ENCODE assay signal across 10 cellular contexts in the genomic region with DNA sequence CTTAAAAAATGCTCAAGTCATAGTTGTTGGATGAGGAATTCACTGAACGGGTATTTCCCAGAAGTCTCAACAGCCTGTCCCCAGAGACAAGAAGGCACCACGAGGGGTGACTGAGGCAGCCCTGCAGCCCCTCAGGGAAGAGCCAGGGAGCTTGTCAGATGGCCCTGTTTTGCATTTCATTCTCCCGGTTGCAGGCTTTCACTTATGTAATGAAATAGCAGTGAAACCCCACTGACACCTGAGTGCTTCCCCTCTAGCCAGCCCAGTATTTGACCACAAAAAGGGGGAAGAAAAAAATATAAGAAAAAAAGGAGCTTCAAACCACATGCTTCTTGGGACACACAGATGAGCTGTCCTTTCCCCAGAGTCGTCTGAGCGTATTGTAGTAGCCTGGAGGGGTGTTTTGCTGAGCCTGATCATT.
DNase-seq lines count a peak whose midpoint lies in the region; ATAC-seq lines count a peak whose summit lies in the region.
"Had no signal": no experiment of that assay in that cellular context is flagged by ENCODE, and none has a peak within 500 bp of the region (broad histone marks: within the 10 kb centered on the region; RNA-seq: fewer than 3 reads in every experiment).

No MANE protein-coding gene starts in this region.

- H3K4ac ChIP-seq in mesenchymal stem cell (ENCODE audit: low read depth in 1 of 2, low read length in 2 of 2): no peak overlapping the region

- H3K9ac ChIP-seq in mesenchymal stem cell (ENCODE audit: low read length): no peak overlapping the region

- H3K18ac ChIP-seq in mesenchymal stem cell (ENCODE audit: low read depth in 1 of 2, low read length in 2 of 2): no peak overlapping the region

- H3K27ac Mint-ChIP-seq in naive B cell: peak overlapping the region in 1 of 6 donors; percentile 67

- H4K91ac ChIP-seq in mesenchymal stem cell (ENCODE audit: low read length): no peak overlapping the region

- no peak overlapping the region for H3K23ac ChIP-seq in mesenchymal stem cell (ENCODE audit: low read length in 2 of 2)

- H3K4me3 ChIP-seq in mesenchymal stem cell (ENCODE audit: insufficient read depth in 1 of 2, low read depth in 1 of 2, low read length in 2 of 2): no peak overlapping the region

- H3K36me3 Mint-ChIP-seq in naive B cell: no peaks in the 10 kb centered on the region

- no peak overlapping the region for H2BK12ac ChIP-seq in mesenchymal stem cell (ENCODE audit: low read length in 2 of 2)

- no peak overlapping the region for H4K8ac ChIP-seq in mesenchymal stem cell (ENCODE audit: low read length)

- H2AFZ ChIP-seq in mesenchymal stem cell (ENCODE audit: low read depth, low read length): no peak overlapping the region

- no peak overlapping the region for H3K4me3 Mint-ChIP-seq in naive B cell

- no peak overlapping the region for H3K14ac ChIP-seq in mesenchymal stem cell (ENCODE audit: low read length in 2 of 2)

- H3K36me3 ChIP-seq in mesenchymal stem cell (ENCODE audit: control insufficient read depth in 1 of 2, insufficient read depth in 2 of 2, low read depth in 1 of 2, low read length in 2 of 2): no peaks in the 10 kb centered on the region

- H3K27me3 ChIP-seq in mesenchymal stem cell (ENCODE audit: control insufficient read depth in 1 of 2, insufficient read depth in 1 of 2, low read length in 2 of 2): peaks cover 0 to 60% of the 10 kb centered on the region in 2 experiments

- H2BK5ac ChIP-seq in mesenchymal stem cell (ENCODE audit: low read depth, low read length, poor library complexity, severe bottlenecking): no peak overlapping the region

- H3K4me1 Mint-ChIP-seq in naive B cell: peaks cover 0 to 8% (median 6%) of the 10 kb centered on the region in 3 donors

- peak; percentile 70 for ATAC-seq in GM19025 (IDR thresholded peaks at IDR 0.05; ENCODE audit: low read depth, unreplicated experiment)
- peak; percentile 69 for ATAC-seq in HG02588 (IDR thresholded peaks at IDR 0.05; ENCODE audit: unreplicated experiment)
- ATAC-seq in HG03469 (IDR thresholded peaks at IDR 0.05; ENCODE audit: unreplicated experiment): peak; percentile 50
- peak; percentile 54 to 67 for ATAC-seq in naive B cell (ENCODE audit: low read depth in 2 of 2)

- 66% methylated on average over 5 of the region's 5 CpGs for WGBS in mesenchymal stem cell

- no peaks in the 10 kb centered on the region for H3K9me3 ChIP-seq in mesenchymal stem cell (ENCODE audit: control insufficient read depth, low read length)

- H2BK15ac ChIP-seq in mesenchymal stem cell (ENCODE audit: low read depth, poor library complexity, severe bottlenecking): no peak overlapping the region

- no peak overlapping the region for H2BK120ac ChIP-seq in mesenchymal stem cell (ENCODE audit: low read depth, low read length)

- no peaks in the 10 kb centered on the region for H3K79me1 ChIP-seq in mesenchymal stem cell (replicated peaks; ENCODE audit: low read length, poor library complexity, severe bottlenecking)

- H3K4me1 ChIP-seq in mesenchymal stem cell (ENCODE audit: control insufficient read depth, insufficient read depth, low read depth, low read length): no peaks in the 10 kb centered on the region

- no peaks in the 10 kb centered on the region for H3K9me3 Mint-ChIP-seq in naive B cell

- peak; percentile 8 for DNase-seq in naive B cell
- no peak for DNase-seq in effector CD8-positive, alpha-beta T cell (lab: John Stamatoyannopoulos, UW)
- no peak for DNase-seq in mesenchymal stem cell
- no peak for DNase-seq in amniotic stem cell (lab: John Stamatoyannopoulos, UW)
- DNase-seq: activated naive CD4-positive, alpha-beta T cell treated with Interleukin-2 at 50 U/mL for 16 hours; DND-41; nucleus accumbens had no signal

- no peak overlapping the region for H3K4me2 ChIP-seq in mesenchymal stem cell (ENCODE audit: low read length, poor library complexity, severe bottlenecking)

- no peak overlapping the region for H3K27ac ChIP-seq in mesenchymal stem cell (ENCODE audit: low read length, poor library complexity, severe bottlenecking)

- peaks cover 3 to 10% (median 8%) of the 10 kb centered on the region in 3 donors for H3K27me3 Mint-ChIP-seq in naive B cell

- H2AK5ac ChIP-seq in mesenchymal stem cell (ENCODE audit: low read length, severe bottlenecking): no peak overlapping the region
